Comparison of ENCODE assay signal across 8 cellular contexts in the genomic region with DNA sequence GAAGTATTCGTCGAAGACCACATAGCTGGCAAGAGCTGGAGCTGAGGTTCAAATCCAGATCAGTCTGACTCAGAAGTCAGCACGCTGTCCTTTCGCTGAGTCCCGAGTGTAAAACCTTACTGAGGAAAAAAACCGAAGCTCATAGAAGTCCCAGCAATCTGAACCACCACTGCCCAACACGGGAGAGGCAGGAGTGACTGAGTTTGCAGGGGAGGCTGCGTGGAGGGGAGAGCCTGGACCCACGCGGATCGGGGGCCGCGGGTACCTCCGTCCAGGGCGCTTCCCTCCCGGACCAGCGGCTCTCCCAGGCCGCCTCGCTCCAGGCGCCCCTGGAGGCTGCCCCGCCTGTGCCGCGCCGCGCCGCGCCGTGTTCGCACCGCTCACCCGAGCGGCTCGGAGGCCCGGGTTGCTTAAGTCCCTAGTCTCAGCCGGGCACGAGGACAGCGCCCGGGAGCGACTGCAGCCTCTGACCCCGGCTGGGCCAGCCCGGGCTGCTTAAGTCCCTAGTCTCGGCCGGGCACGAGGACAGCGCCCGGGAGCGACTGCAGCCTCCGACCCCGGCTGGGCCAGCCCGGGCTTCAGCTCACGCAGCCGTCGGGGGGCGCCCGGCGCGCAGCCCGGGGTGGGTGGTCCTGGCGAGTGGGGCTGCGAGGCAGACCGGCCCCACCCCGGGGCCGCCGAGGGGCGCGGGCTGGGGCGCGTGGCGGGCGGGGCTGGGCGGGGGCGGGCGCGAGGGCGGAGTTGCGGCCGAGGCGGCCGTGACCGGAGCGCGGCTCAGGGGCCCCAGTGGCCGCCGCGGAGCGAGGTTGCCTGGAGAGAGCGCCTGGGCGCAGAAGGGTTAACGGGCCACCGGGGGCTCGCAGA. TPM values are rescaled to one million over a fixed set of nuclear protein-coding genes. Genes with fewer than 3 reads are reported as not detected.
DNase-seq lines count a peak whose midpoint lies in the region; ATAC-seq and TF ChIP-seq lines count a peak whose summit lies in the region.

A gene (plus strand): TSS at position 777 of the 864 bp plus-strand sequence. CDS start 2,881 bp downstream, outside the sequence.

- TF ChIP-seq POLR2A in ovary (IDR thresholded peaks at IDR 0.05), result peak; percentile 40

- DNase-seq in DND-41 (no peak), HFF-Myc (ENCODE audit: extremely low read depth, low read depth) (no peak), NCI-H774 (lab: John Stamatoyannopoulos, UW) (peak; percentile 45), cardiac septum (ENCODE audit: low spot score) (no peak), ovary (peak; percentile 61 to 73 (median 72))
- peak in 1 of 2 donors; percentile 64 for DNase-seq in activated naive CD4-positive, alpha-beta T cell treated with anti-CD3 and anti-CD28 coated beads, Interleukin-2, amount 50 U/mL, for 72 hours (ENCODE audit: low spot score in 2 of 2)

- H3K9me3 Mint-ChIP-seq in activated naive CD4-positive, alpha-beta T cell treated with anti-CD3 and anti-CD28 coated beads, Interleukin-2, amount 50 U/mL, for 72 hours, result no peaks in the 10 kb centered on the region

- H3K4me3 ChIP-seq in DND-41 (ENCODE audit: low read depth in 1 of 2, low read length in 2 of 2) (no peak within 1 kb of the TSS), HFF-Myc (replicated peaks; ENCODE audit: low read depth, low read length) (peak within 1 kb of the TSS; percentile 42), ovary (peak within 1 kb of the TSS; percentile 59)

- H3K36me3 ChIP-seq in DND-41 (ENCODE audit: insufficient read depth, low read length), result no peaks in the 10 kb centered on the region
- H3K36me3 ChIP-seq in ovary, result no peaks in the 10 kb centered on the region

- no peak within 1 kb of the TSS for H2AFZ ChIP-seq in DND-41 (ENCODE audit: low read depth, low read length)

- H3K4me1 ChIP-seq in DND-41 (ENCODE audit: insufficient read depth, low read length) (peaks cover 6% of the 10 kb centered on the region; the same call in 1 of the 2 replicates), ovary (ENCODE audit: insufficient read depth) (peaks cover 16% of the 10 kb centered on the region)

- no peak for TF ChIP-seq CTCF in DND-41 (IDR thresholded peaks at IDR 0.05; ENCODE audit: borderline replicate concordance, extremely low read depth, low read length, poor library complexity, severe bottlenecking)
- TF ChIP-seq CTCF in HFF-Myc (IDR thresholded peaks at IDR 0.05; ENCODE audit: low read depth, low read length, missing control alignments), result no peak
- TF ChIP-seq CTCF in ovary (IDR thresholded peaks at IDR 0.05), result peak in 1 of 3 donors; percentile 54

- H3K79me2 ChIP-seq in DND-41 (ENCODE audit: insufficient read depth, low read length), result no peaks in the 10 kb centered on the region

- 0 to 2% (median 1%) methylated on average over 12 to 91 of the region's 91 CpGs for WGBS in ovary, 3 donors

- no peaks in the 10 kb centered on the region for H4K20me1 ChIP-seq in DND-41 (ENCODE audit: insufficient read depth, low read length)

- H3K9ac ChIP-seq in DND-41 (ENCODE audit: low read depth, low read length), result no peak within 1 kb of the TSS

- no peak for TF ChIP-seq EP300 in ovary (IDR thresholded peaks at IDR 0.05)

- ATAC-seq in DND-41 (ENCODE audit: insufficient read depth, low read depth), result 0 out of 3 replicates have a peak, but pooled peaks have one; percentile 31
- peak; percentile 69 to 82 for ATAC-seq in activated naive CD4-positive, alpha-beta T cell treated with anti-CD3 and anti-CD28 coated beads, Interleukin-2, amount 50 U/mL, for 72 hours
- ATAC-seq in GM21447 (IDR thresholded peaks at IDR 0.05; ENCODE audit: unreplicated experiment), result no peak
- no peak for ATAC-seq in HG02763 (IDR thresholded peaks at IDR 0.05; ENCODE audit: unreplicated experiment)

- intact Hi-C loops in cardiac septum (cut with DNase I) (no loop called here), ovary (cut with DNase I) (no loop called here)

- H3K27me3 ChIP-seq in DND-41 (ENCODE audit: insufficient read depth, low read length, poor library complexity) (peaks cover 11% of the 10 kb centered on the region), ovary (no peaks in the 10 kb centered on the region)

- no peak within 1 kb of the TSS for H3K27ac Mint-ChIP-seq in activated naive CD4-positive, alpha-beta T cell treated with anti-CD3 and anti-CD28 coated beads, Interleukin-2, amount 50 U/mL, for 72 hours

- no peak within 1 kb of the TSS for H3K4me2 ChIP-seq in DND-41 (ENCODE audit: insufficient read depth, low read length)

- H3K27ac ChIP-seq in DND-41 (ENCODE audit: low read length) (no peak within 1 kb of the TSS), ovary (peak within 1 kb of the TSS; percentile 89 to 92)

- H3K9me3 ChIP-seq in DND-41 (ENCODE audit: insufficient read depth, low read length, severe bottlenecking) (no peaks in the 10 kb centered on the region), ovary (no peaks in the 10 kb centered on the region)

- H3K36me3 Mint-ChIP-seq in activated naive CD4-positive, alpha-beta T cell treated with anti-CD3 and anti-CD28 coated beads, Interleukin-2, amount 50 U/mL, for 72 hours, result no peaks in the 10 kb centered on the region

RNA-seq across cellular contexts. Expression of the gene that starts here (rescaled TPM):
- 1 to 10 TPM in 1 of 2 donors, under 1 TPM in 1; 0.96 to 2.9 TPM for total RNA-seq in activated naive CD4-positive, alpha-beta T cell treated with anti-CD3 and anti-CD28 coated beads, Interleukin-2, amount 50 U/mL, for 72 hours
- total RNA-seq in cardiac septum (28.9 TPM), ovary (10 to 100 TPM; 11.6 to 86.6 (median 22.5) TPM)
- 10 to 100 TPM in 1 of 2 donors, 1 to 10 TPM in 1; 8.8 to 12.1 TPM for polyA plus RNA-seq in ovary

Comparison
In these comparisons a context has a peak if more than half of its experiments do, and no peak if none do; other contexts are left out.
1. ATAC-seq: peak in DND-41 (single experiment) and activated naive CD4-positive, alpha-beta T cell treated with anti-CD3 and anti-CD28 coated beads, Interleukin-2, amount 50 U/mL, for 72 hours (2 of 2); none in GM21447 (single experiment) and HG02763 (single experiment).
2. DNase-seq: peak in NCI-H774 (single experiment) and ovary (5 of 5); none in DND-41 (single experiment), HFF-Myc (single experiment) and cardiac septum (single experiment).
3. H3K4me3 ChIP-seq: peak in HFF-Myc (single experiment) and ovary (single experiment); none in DND-41 (0 of 2).